Comparison of ENCODE assay signal across 1 cellular context in the genomic region with DNA sequence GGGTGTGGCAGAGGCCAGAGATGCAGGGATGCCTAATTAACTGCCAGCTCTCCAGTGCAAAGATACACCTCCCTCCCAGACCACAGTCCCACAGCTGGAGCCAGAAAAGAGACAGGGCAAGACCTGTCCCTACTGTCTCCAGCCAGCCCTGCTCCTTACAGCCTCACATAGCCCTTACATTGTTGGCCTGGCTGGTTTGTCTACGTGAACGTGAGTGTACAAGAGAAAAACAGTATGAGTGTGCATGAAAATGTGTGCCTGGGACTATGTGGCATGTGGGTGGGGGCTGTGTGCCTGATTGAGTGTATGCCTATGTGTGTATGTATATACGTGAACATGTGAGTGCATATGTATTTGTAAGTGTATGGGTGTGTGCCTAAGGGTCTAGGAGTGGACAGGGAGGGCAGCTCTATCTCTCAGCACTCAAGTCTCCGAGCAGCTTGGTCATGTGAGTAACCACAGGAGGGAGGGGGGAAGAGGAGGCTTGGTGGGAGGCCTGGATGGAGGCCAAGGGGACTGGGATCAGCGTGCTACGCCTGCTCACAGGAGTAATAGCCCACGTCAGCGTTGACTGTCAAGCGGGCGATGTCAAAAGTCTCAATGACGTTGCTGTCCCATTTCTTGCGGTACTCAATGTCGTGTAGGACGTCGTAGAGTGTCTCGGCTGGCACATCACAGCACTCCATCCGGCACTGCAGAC.
A peak's percentile ranks its signal among the peaks of the same experiment; 100 is the strongest.
TF ChIP-seq lines count a peak whose summit lies in the region.

No MANE protein-coding gene starts in this region.

TF ChIP-seq in K562, 482 proteins besides CTCF, POLR2A, EP300 and RAD21 (continued from another document and continues in another):
- TF ChIP-seq ZNF592 (IDR thresholded peaks at IDR 0.05) = peak; percentile 81
- peak; percentile 35 for TF ChIP-seq ARID1B (IDR thresholded peaks at IDR 0.05)
- 0 out of 2 replicates have a peak, but pooled peaks have one; percentile 45 for TF ChIP-seq FOXP1 (CRISPR knock-in tag; IDR thresholded peaks at IDR 0.05)
- peak; percentile 44 for TF ChIP-seq TFE3 (CRISPR knock-in tag; IDR thresholded peaks at IDR 0.05)
- TF ChIP-seq, protein P1, sequence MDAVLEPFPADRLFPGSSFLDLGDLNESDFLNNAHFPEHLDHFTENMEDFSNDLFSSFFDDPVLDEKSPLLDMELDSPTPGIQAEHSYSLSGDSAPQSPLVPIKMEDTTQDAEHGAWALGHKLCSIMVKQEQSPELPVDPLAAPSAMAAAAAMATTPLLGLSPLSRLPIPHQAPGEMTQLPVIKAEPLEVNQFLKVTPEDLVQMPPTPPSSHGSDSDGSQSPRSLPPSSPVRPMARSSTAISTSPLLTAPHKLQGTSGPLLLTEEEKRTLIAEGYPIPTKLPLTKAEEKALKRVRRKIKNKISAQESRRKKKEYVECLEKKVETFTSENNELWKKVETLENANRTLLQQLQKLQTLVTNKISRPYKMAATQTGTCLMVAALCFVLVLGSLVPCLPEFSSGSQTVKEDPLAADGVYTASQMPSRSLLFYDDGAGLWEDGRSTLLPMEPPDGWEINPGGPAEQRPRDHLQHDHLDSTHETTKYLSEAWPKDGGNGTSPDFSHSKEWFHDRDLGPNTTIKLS (IDR thresholded peaks at IDR 0.05; ENCODE audit: borderline replicate concordance, low read depth) = 0 out of 2 replicates have a peak, but pooled peaks have one; percentile 49
- TF ChIP-seq ZNF764 (CRISPR knock-in tag; IDR thresholded peaks at IDR 0.05; ENCODE audit: low read depth) = no peak
- peak; percentile 83 for TF ChIP-seq TOE1 (IDR thresholded peaks at IDR 0.05; ENCODE audit: borderline replicate concordance)
- TF ChIP-seq TOE1 (CRISPR knock-in tag; IDR thresholded peaks at IDR 0.05; ENCODE audit: borderline replicate concordance, low read depth) = no peak
- TF ChIP-seq CREB1 (IDR thresholded peaks at IDR 0.05) = peak; percentile 97
- TF ChIP-seq CREB1 (CRISPR knock-in tag; IDR thresholded peaks at IDR 0.05) = peak; percentile 94
- no peak for TF ChIP-seq ILF3 (IDR thresholded peaks at IDR 0.05; ENCODE audit: borderline replicate concordance)
- no peak for TF ChIP-seq TAF1 (IDR thresholded peaks at IDR 0.05; ENCODE audit: control insufficient read depth, extremely low read depth, insufficient read depth, low read length, severe bottlenecking)
- no peak for TF ChIP-seq SMAD2 (IDR thresholded peaks at IDR 0.05; ENCODE audit: low read depth, low read length)
- 0 out of 4 replicates have a peak, but pooled peaks of 1 of the 2 experiments have one; percentile 24 for TF ChIP-seq TBL1XR1 (IDR thresholded peaks at IDR 0.05; ENCODE audit: low read length in 2 of 2)
- TF ChIP-seq TCFL5 (CRISPR knock-in tag; conservative IDR thresholded peaks at IDR 0.05) = no peak
- peak; percentile 62 for TF ChIP-seq FOSL1 (tag; conservative IDR thresholded peaks at IDR 0.05)
- no peak for TF ChIP-seq ZNF263 (CRISPR knock-in tag; IDR thresholded peaks at IDR 0.05; ENCODE audit: borderline replicate concordance)
- peak; percentile 42; the same call in 1 of the 2 replicates for TF ChIP-seq RNF2 (IDR thresholded peaks at IDR 0.05)
- TF ChIP-seq, protein P2, sequence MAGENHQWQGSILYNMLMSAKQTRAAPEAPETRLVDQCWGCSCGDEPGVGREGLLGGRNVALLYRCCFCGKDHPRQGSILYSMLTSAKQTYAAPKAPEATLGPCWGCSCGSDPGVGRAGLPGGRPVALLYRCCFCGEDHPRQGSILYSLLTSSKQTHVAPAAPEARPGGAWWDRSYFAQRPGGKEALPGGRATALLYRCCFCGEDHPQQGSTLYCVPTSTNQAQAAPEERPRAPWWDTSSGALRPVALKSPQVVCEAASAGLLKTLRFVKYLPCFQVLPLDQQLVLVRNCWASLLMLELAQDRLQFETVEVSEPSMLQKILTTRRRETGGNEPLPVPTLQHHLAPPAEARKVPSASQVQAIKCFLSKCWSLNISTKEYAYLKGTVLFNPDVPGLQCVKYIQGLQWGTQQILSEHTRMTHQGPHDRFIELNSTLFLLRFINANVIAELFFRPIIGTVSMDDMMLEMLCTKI (IDR thresholded peaks at IDR 0.05; ENCODE audit: partially characterized antibody) = no peak
- no peak for TF ChIP-seq PTTG1 (tag; IDR thresholded peaks at IDR 0.05; ENCODE audit: low read depth)
- TF ChIP-seq, protein P3, sequence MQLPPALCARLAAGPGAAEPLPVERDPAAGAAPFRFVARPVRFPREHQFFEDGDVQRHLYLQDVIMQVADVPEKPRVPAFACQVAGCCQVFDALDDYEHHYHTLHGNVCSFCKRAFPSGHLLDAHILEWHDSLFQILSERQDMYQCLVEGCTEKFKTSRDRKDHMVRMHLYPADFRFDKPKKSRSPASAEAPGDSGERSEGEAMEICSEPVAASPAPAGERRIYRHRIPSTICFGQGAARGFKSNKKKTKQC (CRISPR knock-in tag; IDR thresholded peaks at IDR 0.05) = 0 out of 2 replicates have a peak, but pooled peaks have one; percentile 37
- TF ChIP-seq CCAR2 (IDR thresholded peaks at IDR 0.05; ENCODE audit: low read depth, low read length) = no peak
- TF ChIP-seq ZNF280B (CRISPR knock-in tag; IDR thresholded peaks at IDR 0.05) = no peak
- 0 out of 2 replicates have a peak, but pooled peaks have one; percentile 19 for TF ChIP-seq NR2C2 (CRISPR knock-in tag; IDR thresholded peaks at IDR 0.05)
- TF ChIP-seq NR2C2 (tag; IDR thresholded peaks at IDR 0.05) = 0 out of 2 replicates have a peak, but pooled peaks have one; percentile 29
- TF ChIP-seq CBX1 (IDR thresholded peaks at IDR 0.05; ENCODE audit: low read depth) = 0 out of 2 replicates have a peak, but pooled peaks have one; percentile 16
- peak; percentile 75; the same call in 1 of the 2 replicates for TF ChIP-seq ESRRA (IDR thresholded peaks at IDR 0.05; ENCODE audit: borderline replicate concordance, low read depth)
- peak; percentile 45; the same call in 1 of the 2 replicates for TF ChIP-seq JUN (IDR thresholded peaks at IDR 0.05; ENCODE audit: borderline replicate concordance, low read depth, low read length)
- 0 out of 2 replicates have a peak, but pooled peaks have one; percentile 58 for TF ChIP-seq JUN (CRISPR knock-in tag; IDR thresholded peaks at IDR 0.05; ENCODE audit: borderline replicate concordance)
- no peak for TF ChIP-seq ZNF121 (CRISPR knock-in tag; conservative IDR thresholded peaks at IDR 0.05)
- TF ChIP-seq, protein P4, sequence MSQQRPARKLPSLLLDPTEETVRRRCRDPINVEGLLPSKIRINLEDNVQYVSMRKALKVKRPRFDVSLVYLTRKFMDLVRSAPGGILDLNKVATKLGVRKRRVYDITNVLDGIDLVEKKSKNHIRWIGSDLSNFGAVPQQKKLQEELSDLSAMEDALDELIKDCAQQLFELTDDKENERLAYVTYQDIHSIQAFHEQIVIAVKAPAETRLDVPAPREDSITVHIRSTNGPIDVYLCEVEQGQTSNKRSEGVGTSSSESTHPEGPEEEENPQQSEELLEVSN (IDR thresholded peaks at IDR 0.05; ENCODE audit: borderline replicate concordance in 1 of 2, extremely low read depth in 1 of 2, insufficient read depth in 1 of 2, insufficient read length in 1 of 2, low read depth in 1 of 2, low read length in 1 of 2, poor library complexity in 1 of 2, severe bottlenecking in 1 of 2) = peak; percentile 38 to 53
- peak; percentile 37 for TF ChIP-seq C11orf30 (IDR thresholded peaks at IDR 0.05; ENCODE audit: low read depth)
- TF ChIP-seq RBM14 (IDR thresholded peaks at IDR 0.05; ENCODE audit: borderline replicate concordance, insufficient read depth, low read depth, low read length) = no peak
- TF ChIP-seq, protein P5, sequence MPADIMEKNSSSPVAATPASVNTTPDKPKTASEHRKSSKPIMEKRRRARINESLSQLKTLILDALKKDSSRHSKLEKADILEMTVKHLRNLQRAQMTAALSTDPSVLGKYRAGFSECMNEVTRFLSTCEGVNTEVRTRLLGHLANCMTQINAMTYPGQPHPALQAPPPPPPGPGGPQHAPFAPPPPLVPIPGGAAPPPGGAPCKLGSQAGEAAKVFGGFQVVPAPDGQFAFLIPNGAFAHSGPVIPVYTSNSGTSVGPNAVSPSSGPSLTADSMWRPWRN (IDR thresholded peaks at IDR 0.05; ENCODE audit: low read depth) = no peak
- no peak for TF ChIP-seq SP2 (IDR thresholded peaks at IDR 0.05; ENCODE audit: extremely low read depth, low read depth, low read length, poor library complexity, severe bottlenecking)
- no peak for TF ChIP-seq BCOR (IDR thresholded peaks at IDR 0.05)
- TF ChIP-seq ETV5 (CRISPR knock-in tag; IDR thresholded peaks at IDR 0.05; ENCODE audit: low read depth) = 0 out of 2 replicates have a peak, but pooled peaks have one; percentile 34
- TF ChIP-seq FOXA3 (CRISPR knock-in tag; conservative IDR thresholded peaks at IDR 0.05 in 1 of 2, IDR thresholded peaks at IDR 0.05 in 1 of 2) = peak in 1 of 2 experiments; percentile 74; a peak in 1 of 4 replicates
- TF ChIP-seq NEUROD1 (IDR thresholded peaks at IDR 0.05; ENCODE audit: borderline replicate concordance, low read depth, low read length, partially characterized antibody) = peak; percentile 14
- TF ChIP-seq ARNT (IDR thresholded peaks at IDR 0.05) = peak in 1 of 2 experiments; percentile 52; a peak in 1 of 4 replicates
- peak; percentile 63 for TF ChIP-seq JUND (IDR thresholded peaks at IDR 0.05; ENCODE audit: borderline replicate concordance, low read depth, low read length)
- TF ChIP-seq JUND (tag; IDR thresholded peaks at IDR 0.05; ENCODE audit: borderline replicate concordance, low read depth, low read length) = peak; percentile 55; the same call in 2 of the 3 replicates
- peak; percentile 92 for TF ChIP-seq MEIS2 (IDR thresholded peaks at IDR 0.05; ENCODE audit: partially characterized antibody)
- peak in 1 of 2 experiments; percentile 59; a peak in 1 of 4 replicates for TF ChIP-seq KDM1A (IDR thresholded peaks at IDR 0.05)
- TF ChIP-seq FOXK2 (conservative IDR thresholded peaks at IDR 0.05 in 1 of 2, IDR thresholded peaks at IDR 0.05 in 1 of 2; ENCODE audit: low read depth in 2 of 2) = peak in 1 of 2 experiments; percentile 43; a peak in 1 of 4 replicates
